Comparison of ENCODE assay signal across 9 cellular contexts in the genomic region with DNA sequence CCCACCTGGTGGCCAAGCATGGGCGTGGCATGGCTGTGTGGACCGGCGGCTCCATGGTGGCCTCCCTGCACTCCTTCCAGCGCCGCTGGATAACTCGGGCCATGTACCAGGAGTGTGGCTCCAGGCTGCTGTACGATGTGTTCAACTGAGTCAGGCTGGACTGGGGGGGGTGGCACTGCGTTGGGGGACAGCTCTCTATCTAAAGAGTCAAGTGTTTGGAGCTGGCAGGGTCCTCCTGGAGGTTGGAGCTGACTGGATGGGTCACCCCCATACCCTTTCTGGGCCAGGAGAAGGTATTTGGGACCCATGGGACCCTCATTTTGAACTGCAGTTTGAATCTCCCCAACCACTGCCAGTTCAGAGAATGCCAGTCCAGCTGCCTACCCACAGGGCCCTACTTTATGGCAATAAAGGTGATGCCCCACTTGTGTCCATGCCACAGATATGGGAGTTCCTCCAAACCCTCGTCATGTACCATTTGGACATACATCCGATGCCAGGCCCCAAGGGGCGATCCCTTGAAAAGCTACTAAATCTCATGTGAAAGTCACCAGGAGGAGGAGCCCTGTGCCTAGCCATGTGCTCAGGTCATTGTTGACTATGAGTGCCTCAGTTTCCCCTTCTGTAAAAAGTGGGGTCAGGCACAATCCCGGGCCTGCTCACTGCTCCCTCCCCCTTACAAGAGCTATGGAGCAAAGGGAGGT. TPM values are rescaled to one million over a fixed set of nuclear protein-coding genes. Genes with fewer than 3 reads are reported as not detected.
A peak's percentile ranks its signal among the peaks of the same experiment; 100 is the strongest.
DNase-seq lines count a peak whose midpoint lies in the region; ATAC-seq, FAIRE-seq and TF ChIP-seq lines count a peak whose summit lies in the region.
"Had no signal": no experiment of that assay in that cellular context is flagged by ENCODE, and none has a peak within 500 bp of the region (broad histone marks: within the 10 kb centered on the region; RNA-seq: fewer than 3 reads in every experiment).

No MANE protein-coding gene starts in this region.

- no peak overlapping the region for H3K14ac ChIP-seq in H1 (ENCODE audit: insufficient read length)

- peaks cover 43% of the 10 kb centered on the region for H3K4me1 Mint-ChIP-seq in nephron

- peaks cover 3% of the 10 kb centered on the region for H3K36me3 Mint-ChIP-seq in nephron (ENCODE audit: low read depth)

- H3K4ac ChIP-seq in H1 (replicated peaks; ENCODE audit: insufficient read length, low read depth, low read length), result no peak overlapping the region

- peaks cover 0 to 15% of the 10 kb centered on the region in 2 experiments for H4K20me1 ChIP-seq in H1 (replicated peaks in 1 of 2; ENCODE audit: control insufficient read depth in 1 of 2, insufficient read depth in 2 of 2, low read length in 2 of 2)

- no peak for TF ChIP-seq POLR2A in H1 (IDR thresholded peaks at IDR 0.05; ENCODE audit: control extremely low read depth in 1 of 2, low read depth in 2 of 2, low read length in 2 of 2)

- peaks cover 0 to 10% (median 3%) of the 10 kb centered on the region in 4 experiments; a peak in 3 of 7 replicates for H3K27me3 ChIP-seq in H1 (replicated peaks in 1 of 4; ENCODE audit: control insufficient read depth in 3 of 4, extremely low read depth in 1 of 4, insufficient read depth in 3 of 4, low read length in 3 of 4)

- peak overlapping the region in 1 of 2 experiments; percentile 70; a peak in 2 of 4 replicates for H3K4me2 ChIP-seq in H1 (ENCODE audit: insufficient read depth in 1 of 2, low read depth in 2 of 2, low read length in 2 of 2)

- CTCF ChIA-PET in H1 (lab: Charles Lee; ENCODE audit: partially characterized antibody), result interaction anchor here (0.6 to 4.3 kb wide), 35 partner anchors 10 to 1843 kb away, joined by 3 to 38 read pairs (median 4); no protein-coding TSS in a partner anchor

- peaks cover 0 to 5% of the 10 kb centered on the region in 2 experiments; a peak in 1 of 4 replicates for H3K9me3 ChIP-seq in H1 (ENCODE audit: insufficient read depth in 2 of 2, low read depth in 1 of 2, low read length in 1 of 2)

- H2BK20ac ChIP-seq in H1 (ENCODE audit: low read length), result no peak overlapping the region

- H3K27ac ChIP-seq in VCaP (peak overlapping the region; percentile 98), H1 (ENCODE audit: low read depth, low read length) (no peak overlapping the region), temporal lobe (ENCODE audit: low read depth, low read length) (peak overlapping the region; percentile 65)

- peaks cover 2 to 10% (median 6%) of the 10 kb centered on the region in 4 experiments; a peak in 4 of 8 replicates for H3K36me3 ChIP-seq in H1 (ENCODE audit: control insufficient read depth in 2 of 4, insufficient read depth in 4 of 4, low read length in 3 of 4)

- H3K27me3 Mint-ChIP-seq in nephron (ENCODE audit: low read depth), result peaks cover 3% of the 10 kb centered on the region

- no peak overlapping the region for H2AK5ac ChIP-seq in H1 (ENCODE audit: low read depth, low read length)

- no peak overlapping the region for H2BK120ac ChIP-seq in H1 (replicated peaks; ENCODE audit: low read depth, low read length)

- H3K79me2 ChIP-seq in H1 (ENCODE audit: control insufficient read depth in 1 of 2, insufficient read depth in 2 of 2, low read length in 2 of 2), result no peaks in the 10 kb centered on the region

- no peaks in the 10 kb centered on the region; the same call in 1 of the 2 replicates for H3K79me1 ChIP-seq in H1 (ENCODE audit: low read depth, low read length)

- ATAC-seq in HG02885 (IDR thresholded peaks at IDR 0.05; ENCODE audit: poor library complexity, unreplicated experiment), result peak; percentile 35

- H3K9ac ChIP-seq in H1 (replicated peaks in 1 of 4; ENCODE audit: extremely low read depth in 1 of 4, low read depth in 3 of 4, low read length in 3 of 4), result no peak overlapping the region

- no peak overlapping the region for H2AFZ ChIP-seq in H1 (ENCODE audit: low read length)

- no peak overlapping the region for H4K8ac ChIP-seq in H1 (ENCODE audit: extremely low read depth, insufficient read depth, low read length)

- no peak overlapping the region for H3K27ac Mint-ChIP-seq in nephron

- 64% methylated on average over 12 of the region's 12 CpGs; no CpG with 5 or more reads in 1 of the 2 experiments for WGBS in H1 (ENCODE audit: extremely low coverage in 1 of 2, insufficient coverage in 1 of 2, insufficient read length in 1 of 2, insufficient replicate concordance in 2 of 2, low coverage in 1 of 2, low lambda C conversion rate in 2 of 2, missing lambda C conversion rate in 1 of 2), 2 experiments

- TF ChIP-seq RAD21 in H1 (IDR thresholded peaks at IDR 0.05 in 1 of 2, conservative IDR thresholded peaks at IDR 0.05 in 1 of 2; ENCODE audit: low read depth in 2 of 2, low read length in 2 of 2), result peak in 1 of 2 experiments; percentile 88; a peak in 2 of 4 replicates

- no peaks in the 10 kb centered on the region for H3K9me3 Mint-ChIP-seq in nephron

- H2BK15ac ChIP-seq in H1 (ENCODE audit: low read length), result 0 out of 2 replicates have a peak overlapping the region, but pooled peaks have one; percentile 29

- H2BK5ac ChIP-seq in H1 (ENCODE audit: low read depth, low read length), result no peak overlapping the region

- no peak overlapping the region for H3K56ac ChIP-seq in H1 (replicated peaks; ENCODE audit: insufficient read length, low read depth, low read length)

- peaks cover 0 to 26% (median 15%) of the 10 kb centered on the region in 4 experiments; a peak in 5 of 7 replicates for H3K4me1 ChIP-seq in H1 (replicated peaks in 1 of 4; ENCODE audit: control insufficient read depth in 3 of 4, insufficient read depth in 4 of 4, low read length in 3 of 4)

- H4K91ac ChIP-seq in H1 (replicated peaks; ENCODE audit: insufficient read length, low read length), result no peak overlapping the region

- peaks cover 22% of the 10 kb centered on the region; the same call in 1 of the 2 replicates for H3K23me2 ChIP-seq in H1 (ENCODE audit: low read depth, low read length)

- no peak for TF ChIP-seq EP300 in H1 (IDR thresholded peaks at IDR 0.05; ENCODE audit: borderline replicate concordance in 1 of 2, low read depth in 2 of 2, low read length in 2 of 2)

- no peak overlapping the region for H3K23ac ChIP-seq in H1 (ENCODE audit: insufficient read length)

- H2BK12ac ChIP-seq in H1 (ENCODE audit: low read depth, low read length), result no peak overlapping the region

- peak overlapping the region; percentile 61 for H3K4me3 ChIP-seq in GM12865 (ENCODE audit: low read depth, low read length)
- H3K4me3 ChIP-seq in H1 (ENCODE audit: extremely low read depth in 1 of 4, insufficient read depth in 2 of 4, low read depth in 3 of 4, low read length in 4 of 4), result peak overlapping the region in 1 of 4 experiments; percentile 56; a peak in 2 of 8 replicates

- POLR2A ChIA-PET in H1 (lab: Charles Lee; ENCODE audit: partially characterized antibody), result interaction anchor here (1.0 to 17.9 kb wide), 6 partner anchors 11 to 267 kb away, joined by 3 to 245 read pairs (median 4); a partner anchor contains a TSS

- no peak for DNase-seq in GM12865 (ENCODE audit: low read depth)
- peak in 1 of 2 experiments; percentile 92 for DNase-seq in H1 (ENCODE audit: low read depth in 1 of 2, low spot score in 2 of 2)
- no peak for DNase-seq in NK-92 treated with Interleukin-12 subunit alpha and Interleukin-12 subunit beta, amount 100 ng/mL, for 24 hours (lab: John Stamatoyannopoulos, UW)
- DNase-seq in NCI-H1694 (lab: John Stamatoyannopoulos, UW), result no peak

- TF ChIP-seq CTCF in GM12865 (IDR thresholded peaks at IDR 0.05; ENCODE audit: insufficient read depth, low read depth, low read length, missing control alignments), result peak; percentile 96
- peak; percentile 97 for TF ChIP-seq CTCF in VCaP (conservative IDR thresholded peaks at IDR 0.05)
- peak; percentile 90 to 97 (median 94); a peak in 3 of 4 replicates for TF ChIP-seq CTCF in H1 (IDR thresholded peaks at IDR 0.05; ENCODE audit: control extremely low read depth in 1 of 3, insufficient read depth in 1 of 3, low read depth in 1 of 3, low read length in 3 of 3)
- peak in 2 of 3 experiments; percentile 61 to 62 for TF ChIP-seq CTCF in nephron (IDR thresholded peaks at IDR 0.05; ENCODE audit: unreplicated experiment in 3 of 3)

- no peak overlapping the region for H3K18ac ChIP-seq in H1 (ENCODE audit: extremely low read depth, low read length)

- peak overlapping the region in 2 of 3 experiments; percentile 34 to 47 for H3K4me3 Mint-ChIP-seq in nephron

- FAIRE-seq in H1 (lab: Jason Lieb, UNC), result no peak

- no peak overlapping the region for H4K5ac ChIP-seq in H1 (ENCODE audit: insufficient read length, low read depth, low read length)

RNA-seq across cellular contexts. Expression of a gene that starts 1.5 kb away (rescaled TPM):
- not detected in 2 replicates for total RNA-seq in H1 (2021; fragmentation: NEBNext Ultra II Directional; extraction: Animal tissue kit (Norgen Biotek cat#: 25700))
- 0.20 and 0.26 TPM in 2 replicates for polyA plus RNA-seq in H1 (2011; rRNA removed)
- 0.25 TPM for polyA plus RNA-seq in H1 (2011; cell fraction: cytosol; rRNA removed)
- polyA plus RNA-seq in H1 (2011; cell fraction: nucleus; rRNA removed), result 0.33 TPM
- 0.11 to 0.18 TPM (median 0.12 TPM) in 3 of 4 replicates, not detected in the other for polyA plus RNA-seq in H1 (2012, experiment 1 of 2)
- polyA plus RNA-seq in H1 (2012, experiment 2 of 2), result 0.30 TPM
- 0.08 TPM for polyA plus RNA-seq in H1 (2013, experiment 1 of 2)
- polyA plus RNA-seq in H1 (2013, experiment 2 of 2), result 0.04 TPM
- 0.07 and 0.09 TPM in 2 replicates for polyA minus RNA-seq in H1 (2011; rRNA and poly(A)+ RNA removed)
- polyA minus RNA-seq in H1 (2011; cell fraction: cytosol; rRNA and poly(A)+ RNA removed), result not detected
- polyA minus RNA-seq in H1 (2011; cell fraction: nucleus; rRNA and poly(A)+ RNA removed), result 1.7 TPM
- total RNA-seq in temporal lobe, result 0.74 TPM
- total RNA-seq: SK-MEL-5 had no signal

RNA-seq across cellular contexts. Expression of a gene that starts 6.0 kb away (rescaled TPM):
- total RNA-seq in H1 (2021; fragmentation: NEBNext Ultra II Directional; extraction: Animal tissue kit (Norgen Biotek cat#: 25700)), result 19.7 and 20.5 TPM in 2 replicates
- polyA plus RNA-seq in H1 (2011; rRNA removed), result 46.2 and 72.6 TPM in 2 replicates
- 39.5 TPM for polyA plus RNA-seq in H1 (2011; cell fraction: cytosol; rRNA removed)
- 101 TPM for polyA plus RNA-seq in H1 (2011; cell fraction: nucleus; rRNA removed)
- polyA plus RNA-seq in H1 (2012, experiment 1 of 2), result 13.8 to 22.6 TPM (median 18.4 TPM) in 4 replicates
- polyA plus RNA-seq in H1 (2012, experiment 2 of 2), result 15.9 TPM
- 12.2 TPM for polyA plus RNA-seq in H1 (2013, experiment 1 of 2)
- 10.7 TPM for polyA plus RNA-seq in H1 (2013, experiment 2 of 2)
- 20.5 and 23.8 TPM in 2 replicates for polyA minus RNA-seq in H1 (2011; rRNA and poly(A)+ RNA removed)
- 15.6 TPM for polyA minus RNA-seq in H1 (2011; cell fraction: cytosol; rRNA and poly(A)+ RNA removed)
- polyA minus RNA-seq in H1 (2011; cell fraction: nucleus; rRNA and poly(A)+ RNA removed), result 39.6 TPM
- 25.1 TPM for total RNA-seq in temporal lobe

RNA-seq across cellular contexts. Expression of a gene that starts 6.1 kb away (rescaled TPM):
- total RNA-seq in H1 (2021; fragmentation: NEBNext Ultra II Directional; extraction: Animal tissue kit (Norgen Biotek cat#: 25700)), result 0.23 and 0.24 TPM in 2 replicates
- 0.21 and 0.24 TPM in 2 replicates for polyA plus RNA-seq in H1 (2011; rRNA removed)
- 0.23 TPM for polyA plus RNA-seq in H1 (2011; cell fraction: cytosol; rRNA removed)
- polyA plus RNA-seq in H1 (2011; cell fraction: nucleus; rRNA removed), result 0.27 TPM
- 0.27 to 0.36 TPM (median 0.33 TPM) in 4 replicates for polyA plus RNA-seq in H1 (2012, experiment 1 of 2)
- 0.13 TPM for polyA plus RNA-seq in H1 (2012, experiment 2 of 2)
- polyA plus RNA-seq in H1 (2013, experiment 1 of 2), result 0.12 TPM
- 0.07 TPM for polyA plus RNA-seq in H1 (2013, experiment 2 of 2)
- 0.27 and 0.79 TPM in 2 replicates for polyA minus RNA-seq in H1 (2011; rRNA and poly(A)+ RNA removed)
- not detected for polyA minus RNA-seq in H1 (2011; cell fraction: cytosol; rRNA and poly(A)+ RNA removed)
- 1.7 TPM for polyA minus RNA-seq in H1 (2011; cell fraction: nucleus; rRNA and poly(A)+ RNA removed)
- not detected for total RNA-seq in temporal lobe
- total RNA-seq: SK-MEL-5 had no signal

RNA-seq across cellular contexts. Expression of a gene that starts 17.9 kb away (rescaled TPM):
- 35.3 and 35.8 TPM in 2 replicates for total RNA-seq in H1 (2021; fragmentation: NEBNext Ultra II Directional; extraction: Animal tissue kit (Norgen Biotek cat#: 25700))
- 33.4 and 56.3 TPM in 2 replicates for polyA plus RNA-seq in H1 (2011; rRNA removed)
- polyA plus RNA-seq in H1 (2011; cell fraction: cytosol; rRNA removed), result 44.6 TPM
- 121 TPM for polyA plus RNA-seq in H1 (2011; cell fraction: nucleus; rRNA removed)
- 32.0 to 45.5 TPM (median 42.4 TPM) in 4 replicates for polyA plus RNA-seq in H1 (2012, experiment 1 of 2)
- 36.8 TPM for polyA plus RNA-seq in H1 (2012, experiment 2 of 2)
- polyA plus RNA-seq in H1 (2013, experiment 1 of 2), result 25.5 TPM
- 23.3 TPM for polyA plus RNA-seq in H1 (2013, experiment 2 of 2)
- polyA minus RNA-seq in H1 (2011; rRNA and poly(A)+ RNA removed), result 21.5 and 26.8 TPM in 2 replicates
- polyA minus RNA-seq in H1 (2011; cell fraction: cytosol; rRNA and poly(A)+ RNA removed), result 17.8 TPM
- 22.2 TPM for polyA minus RNA-seq in H1 (2011; cell fraction: nucleus; rRNA and poly(A)+ RNA removed)
- 2.0 TPM for total RNA-seq in temporal lobe

RNA-seq across cellular contexts. Expression of a gene that starts 51.9 kb away (rescaled TPM):
- 3.3 and 4.1 TPM in 2 replicates for total RNA-seq in H1 (2021; fragmentation: NEBNext Ultra II Directional; extraction: Animal tissue kit (Norgen Biotek cat#: 25700))
- 3.4 and 5.5 TPM in 2 replicates for polyA plus RNA-seq in H1 (2011; rRNA removed)
- polyA plus RNA-seq in H1 (2011; cell fraction: cytosol; rRNA removed), result 3.4 TPM
- 3.8 TPM for polyA plus RNA-seq in H1 (2011; cell fraction: nucleus; rRNA removed)
- polyA plus RNA-seq in H1 (2012, experiment 1 of 2), result 1.6 to 3.5 TPM (median 2.6 TPM) in 4 replicates
- polyA plus RNA-seq in H1 (2012, experiment 2 of 2), result 1.7 TPM
- 3.2 TPM for polyA plus RNA-seq in H1 (2013, experiment 1 of 2)
- polyA plus RNA-seq in H1 (2013, experiment 2 of 2), result 3.3 TPM
- polyA minus RNA-seq in H1 (2011; rRNA and poly(A)+ RNA removed), result 3.6 and 4.1 TPM in 2 replicates
- polyA minus RNA-seq in H1 (2011; cell fraction: cytosol; rRNA and poly(A)+ RNA removed), result 1.4 TPM
- 1.1 TPM for polyA minus RNA-seq in H1 (2011; cell fraction: nucleus; rRNA and poly(A)+ RNA removed)
- 9.1 TPM for total RNA-seq in temporal lobe
